In the genomic region with DNA sequence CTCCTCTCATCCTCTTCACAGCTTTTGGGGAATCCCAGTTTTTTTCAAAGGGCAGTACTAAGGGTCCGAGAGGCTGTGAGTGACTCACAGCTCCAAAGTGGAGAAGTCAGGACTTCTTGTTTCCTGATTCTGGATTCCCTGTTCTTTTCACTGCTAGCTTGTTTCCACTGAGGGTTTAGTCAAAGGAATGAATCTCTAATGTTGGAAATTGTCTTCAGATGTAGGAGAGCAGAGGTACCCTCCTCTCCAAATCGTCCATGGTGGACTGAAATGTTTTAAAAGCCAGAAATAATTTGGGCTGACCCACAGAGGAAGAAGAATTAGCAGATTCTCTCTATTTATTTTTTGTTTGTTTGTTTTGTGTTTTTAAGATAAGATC, we compare ENCODE assay signal across 15 cellular contexts. TPM values are rescaled to one million over a fixed set of nuclear protein-coding genes. Genes with fewer than 3 reads are reported as not detected.
"Had no signal": no experiment of that assay in that cellular context is flagged by ENCODE, and none has a peak within 500 bp of the region (broad histone marks: within the 10 kb centered on the region; RNA-seq: fewer than 3 reads in every experiment).

No MANE protein-coding gene starts in this region.

- H3K9me3 ChIP-seq: mucosa of descending colon, suprapubic skin, upper lobe of right lung had no signal

- H3K36me3 ChIP-seq: suprapubic skin, upper lobe of right lung had no signal

- H3K4me1 ChIP-seq: upper lobe of right lung had no signal

- H3K9me3 Mint-ChIP-seq: activated B cell treated with CpG ODN at 0.5 μM for 24 hours; activated naive CD4-positive, alpha-beta T cell treated with anti-CD3 and anti-CD28 coated beads, Interleukin-2, amount 50 U/mL, for 24 hours; dendritic cell treated with granulocyte-macrophage colony-stimulating factor and Interleukin-4, amounts not matched to agents 40 ng/mL and 50 ng/mL, for 4 days; effector memory CD8-positive, alpha-beta T cell; immature natural killer cell; naive thymus-derived CD8-positive, alpha-beta T cell had no signal

- H3K4me3 Mint-ChIP-seq: activated naive CD4-positive, alpha-beta T cell treated with anti-CD3 and anti-CD28 coated beads, Interleukin-2, amount 50 U/mL, for 24 hours; dendritic cell treated with granulocyte-macrophage colony-stimulating factor and Interleukin-4, amounts not matched to agents 40 ng/mL and 50 ng/mL, for 4 days had no signal

- H3K27ac Mint-ChIP-seq: activated naive CD4-positive, alpha-beta T cell treated with anti-CD3 and anti-CD28 coated beads, Interleukin-2, amount 50 U/mL, for 24 hours; dendritic cell treated with granulocyte-macrophage colony-stimulating factor and Interleukin-4, amounts not matched to agents 40 ng/mL and 50 ng/mL, for 4 days; immature natural killer cell; progenitor cell of endocrine pancreas had no signal

- DNase-seq: cerebellar nuclear complex had no signal

- H3K27me3 Mint-ChIP-seq: activated naive CD4-positive, alpha-beta T cell treated with anti-CD3 and anti-CD28 coated beads, Interleukin-2, amount 50 U/mL, for 24 hours; effector memory CD8-positive, alpha-beta T cell; naive thymus-derived CD8-positive, alpha-beta T cell had no signal

- H3K36me3 Mint-ChIP-seq: naive thymus-derived CD8-positive, alpha-beta T cell had no signal

- H3K4me3 ChIP-seq: lung, mucosa of descending colon, suprapubic skin, upper lobe of right lung had no signal

- H3K27ac ChIP-seq: suprapubic skin, upper lobe of right lung had no signal

RNA-seq across cellular contexts. Expression of a gene that starts 30.5 kb away (rescaled TPM):
- total RNA-seq: activated B cell treated with CpG ODN at 0.5 μM for 24 hours, epithelial cell of proximal tubule, occipital lobe, progenitor cell of endocrine pancreas had no signal

RNA-seq across cellular contexts. Expression of a gene that starts 34.2 kb away (rescaled TPM):
- total RNA-seq: activated B cell treated with CpG ODN at 0.5 μM for 24 hours; activated CD8-positive, alpha-beta memory T cell treated with anti-CD3 and anti-CD28 coated beads for 36 hours; epithelial cell of proximal tubule; naive thymus-derived CD8-positive, alpha-beta T cell; progenitor cell of endocrine pancreas had no signal
- polyA plus RNA-seq: immature natural killer cell; naive thymus-derived CD8-positive, alpha-beta T cell had no signal
